ENCODE assay signal across 13 cellular contexts in genomic region chr12:1281683-1282366, GRCh38.
DNase-seq lines count a peak whose midpoint lies in the region; TF ChIP-seq lines count a peak whose summit lies in the region.
"Had no signal": no experiment of that assay in that cellular context is flagged by ENCODE, and none has a peak within 500 bp of the region (broad histone marks: within the 10 kb centered on the region; RNA-seq: fewer than 3 reads in every experiment).

No MANE protein-coding gene starts in this region.

- no peaks in the 10 kb centered on the region for H3K27me3 Mint-ChIP-seq in progenitor cell of endocrine pancreas
- H3K27me3 Mint-ChIP-seq: CD4-positive, alpha-beta T cell had no signal

- TF ChIP-seq POLR2A in sigmoid colon (IDR thresholded peaks at IDR 0.05): no peak
- TF ChIP-seq POLR2A in stomach (IDR thresholded peaks at IDR 0.05): no peak

- intact Hi-C loops in sigmoid colon (cut with DNase I): loop anchor here (5.0 kb wide), 2 partner anchors 75 to 310 kb away; partner anchors contain the start of gene FBXL14
- intact Hi-C loops in stomach (cut with DNase I; ENCODE audit: low total_unique reads): no loop called here

- 82 to 86% methylated on average over 7 of the region's 7 CpGs for WGBS in sigmoid colon, 2 donors
- WGBS in stomach, 5 donors: 60 to 72% (median 66%) methylated on average over 7 of the region's 7 CpGs

- DNase-seq in GM03348 (ENCODE audit: low spot score) (peak; percentile 66), amniotic epithelial cell (ENCODE audit: low read depth) (peak; percentile 89), fibroblast of villous mesenchyme (ENCODE audit: low read depth) (peak; percentile 90), sigmoid colon (no peak), progenitor cell of endocrine pancreas (ENCODE audit: low spot score, unreplicated experiment) (no peak), stomach (no peak), ACHN (no peak)
- no peak for DNase-seq in activated CD4-positive, alpha-beta T cell treated with anti-CD3 and anti-CD28 coated beads, Interleukin-2, amount 50 U/mL, for 48 hours
- DNase-seq: activated gamma-delta T cell; CD4-positive, alpha-beta T cell; KG1; NCI-H187; psoas muscle had no signal

- H3K4me1 Mint-ChIP-seq in progenitor cell of endocrine pancreas (ENCODE audit: low read depth): peaks cover 1% of the 10 kb centered on the region

- peaks cover 4 to 37% (median 31%) of the 10 kb centered on the region in 4 donors for H3K4me1 ChIP-seq in sigmoid colon
- peaks cover 0 to 26% (median 17%) of the 10 kb centered on the region in 4 donors for H3K4me1 ChIP-seq in stomach

- peak overlapping the region; percentile 4 for H3K4me3 ChIP-seq in fibroblast of villous mesenchyme (ENCODE audit: low read depth, low read length)
- no peak overlapping the region for H3K4me3 ChIP-seq in sigmoid colon
- no peak overlapping the region for H3K4me3 ChIP-seq in stomach
- H3K4me3 ChIP-seq: psoas muscle had no signal

- in situ Hi-C loops in ACHN (cut with HindIII; ENCODE audit: low pct_ligation_motif_present, low pct_unique_long_range_greater_than_20kb, low sequenced_read_pairs): no loop called here

- H3K36me3 Mint-ChIP-seq in progenitor cell of endocrine pancreas (ENCODE audit: insufficient read depth): peaks cover 8% of the 10 kb centered on the region

- H3K27ac Mint-ChIP-seq in progenitor cell of endocrine pancreas: no peak overlapping the region
- H3K27ac Mint-ChIP-seq: CD4-positive, alpha-beta T cell had no signal

- H3K36me3 ChIP-seq in sigmoid colon: no peaks in the 10 kb centered on the region
- H3K36me3 ChIP-seq in stomach: no peaks in the 10 kb centered on the region

- H3K9me3 Mint-ChIP-seq in progenitor cell of endocrine pancreas (ENCODE audit: low read depth): no peaks in the 10 kb centered on the region
- H3K9me3 Mint-ChIP-seq: CD4-positive, alpha-beta T cell had no signal

- H3K27ac ChIP-seq in sigmoid colon: peak overlapping the region; percentile 62 to 86 (median 72)
- peak overlapping the region in 2 of 5 donors; percentile 48 to 64 for H3K27ac ChIP-seq in stomach
- H3K27ac ChIP-seq: psoas muscle had no signal

- no peak for TF ChIP-seq EP300 in sigmoid colon (IDR thresholded peaks at IDR 0.05)
- TF ChIP-seq EP300 in stomach (IDR thresholded peaks at IDR 0.05): no peak

- no peak overlapping the region for H3K4me3 Mint-ChIP-seq in progenitor cell of endocrine pancreas (ENCODE audit: low read depth)
- H3K4me3 Mint-ChIP-seq: CD4-positive, alpha-beta T cell had no signal

- no peaks in the 10 kb centered on the region for H3K9me3 ChIP-seq in sigmoid colon
- no peaks in the 10 kb centered on the region for H3K9me3 ChIP-seq in stomach
- H3K9me3 ChIP-seq: psoas muscle had no signal

- no peak for TF ChIP-seq CTCF in fibroblast of villous mesenchyme (IDR thresholded peaks at IDR 0.05; ENCODE audit: insufficient read depth, low read depth, low read length)
- TF ChIP-seq CTCF in sigmoid colon (IDR thresholded peaks at IDR 0.05): no peak
- TF ChIP-seq CTCF in progenitor cell of endocrine pancreas (IDR thresholded peaks at IDR 0.05; ENCODE audit: unreplicated experiment): no peak
- TF ChIP-seq CTCF in stomach (IDR thresholded peaks at IDR 0.05): no peak

- H3K27me3 ChIP-seq in sigmoid colon (no peaks in the 10 kb centered on the region), stomach (no peaks in the 10 kb centered on the region)

Comparison
In these comparisons a context has a peak if more than half of its experiments do, and no peak if none do; other contexts are left out.
1. DNase-seq: peak in GM03348 (single experiment), amniotic epithelial cell (single experiment) and fibroblast of villous mesenchyme (single experiment); none in sigmoid colon (single experiment), progenitor cell of endocrine pancreas (single experiment), stomach (single experiment), activated CD4-positive, alpha-beta T cell treated with anti-CD3 and anti-CD28 coated beads, Interleukin-2, amount 50 U/mL, for 48 hours (0 of 2) and ACHN (single experiment).